Comparison of ENCODE assay signal across 7 cellular contexts in the genomic region with DNA sequence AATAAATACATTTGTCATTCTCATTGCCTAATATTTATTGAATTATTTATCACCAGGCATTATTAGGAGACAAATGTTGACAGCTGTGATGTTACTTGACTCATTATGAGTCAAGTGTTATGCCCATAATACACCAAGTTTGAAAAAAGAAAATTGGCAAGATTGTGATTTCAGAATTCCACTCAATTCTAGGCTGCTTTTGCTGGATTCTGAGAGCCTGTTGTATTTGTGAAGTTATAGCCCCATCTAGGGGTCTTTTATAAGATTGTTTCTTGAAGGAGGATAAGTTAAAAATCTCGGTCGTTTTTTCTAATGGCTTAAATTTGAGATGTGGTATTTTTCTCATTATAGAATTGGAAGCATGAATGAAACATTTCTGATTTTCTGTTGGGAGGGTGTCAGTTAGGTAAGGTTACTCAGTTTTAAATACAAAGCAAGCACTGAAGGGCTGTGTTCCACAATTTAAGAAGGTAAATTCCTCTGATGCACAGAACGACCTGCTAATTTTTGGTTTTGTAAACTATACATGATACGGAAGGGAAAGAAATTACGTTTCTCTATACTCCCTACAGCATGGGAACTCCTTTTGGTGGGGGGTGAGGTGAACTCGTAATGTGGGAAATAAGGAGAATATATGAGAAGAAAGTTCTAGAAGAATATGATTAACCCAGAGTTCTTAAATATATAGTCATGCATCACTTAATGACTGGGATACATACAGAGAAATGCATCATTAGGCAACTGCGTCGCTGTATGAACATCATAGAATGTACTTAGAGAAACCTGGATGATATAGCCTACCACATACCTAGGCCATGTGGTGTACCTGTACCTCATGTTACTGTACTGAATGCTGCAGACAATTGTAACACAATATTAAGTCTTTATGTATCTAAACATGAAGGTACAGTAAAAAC. TPM values are rescaled to one million over a fixed set of nuclear protein-coding genes. Genes with fewer than 3 reads are reported as not detected.
DNase-seq lines count a peak whose midpoint lies in the region; ATAC-seq and TF ChIP-seq lines count a peak whose summit lies in the region.

No MANE protein-coding gene starts in this region.

- no peaks in the 10 kb centered on the region for H3K27me3 ChIP-seq in MM.1S (replicated peaks; ENCODE audit: insufficient read depth, low read length)

- DNase-seq in G401 (ENCODE audit: low spot score) (peak; percentile 75), MM.1S (peak; percentile 58), fibroblast of the conjunctiva (ENCODE audit: low read depth) (peak; percentile 64), pons (ENCODE audit: low spot score) (peak; percentile 83)
- DNase-seq in activated CD8-positive, alpha-beta memory T cell treated with anti-CD3 and anti-CD28 coated beads, Interleukin-2, amount 50 U/mL, for 4 hours: no peak

- H3K36me3 ChIP-seq in MM.1S (replicated peaks; ENCODE audit: insufficient read depth, low read length): no peaks in the 10 kb centered on the region

- H3K4me1 ChIP-seq in MM.1S (ENCODE audit: low read length): no peaks in the 10 kb centered on the region

- H3K9me2 ChIP-seq in MM.1S (replicated peaks; ENCODE audit: insufficient read depth, low read length): no peaks in the 10 kb centered on the region

- no peak overlapping the region for H3K4me3 ChIP-seq in MM.1S (ENCODE audit: low read length)

- H3F3A ChIP-seq in MM.1S (ENCODE audit: insufficient read depth, low read length): no peaks in the 10 kb centered on the region

- in situ Hi-C loops in G401 (cut with HindIII; ENCODE audit: low sequenced_read_pairs): no loop called here

- no peaks in the 10 kb centered on the region for H4K20me1 ChIP-seq in MM.1S (ENCODE audit: insufficient read depth, low read length)

- no peak overlapping the region for H2AFZ ChIP-seq in MM.1S (ENCODE audit: low read length)

- H3K4me2 ChIP-seq in MM.1S (ENCODE audit: low read depth, low read length): no peak overlapping the region

- no peaks in the 10 kb centered on the region for H3K9me3 ChIP-seq in MM.1S (replicated peaks; ENCODE audit: insufficient read depth, low read length)

- H3K79me2 ChIP-seq in MM.1S (ENCODE audit: low read length): no peaks in the 10 kb centered on the region

- peak; percentile 57 for TF ChIP-seq CTCF in MM.1S (IDR thresholded peaks at IDR 0.05; ENCODE audit: low read length)

- H3K27ac ChIP-seq in MM.1S (ENCODE audit: low read length): no peak overlapping the region

- no peak overlapping the region for H3K9ac ChIP-seq in MM.1S (ENCODE audit: low read length)

- peak; percentile 77 for ATAC-seq in SK-N-SH treated with all-trans-retinoic acid at 6 μM for 48 hours
- ATAC-seq in HG02678 (IDR thresholded peaks at IDR 0.05; ENCODE audit: unreplicated experiment): no peak

TF ChIP-seq in SK-N-SH treated with all-trans-retinoic acid at 6 μM for 48 hours, 23 proteins besides CTCF, POLR2A, EP300 and RAD21:
- no peak for TF ChIP-seq GLIS3 (CRISPR knock-in tag; IDR thresholded peaks at IDR 0.05)
- no peak for TF ChIP-seq OSR1 (CRISPR knock-in tag; IDR thresholded peaks at IDR 0.05)
- no peak for TF ChIP-seq BACH2 (CRISPR knock-in tag; IDR thresholded peaks at IDR 0.05; ENCODE audit: borderline replicate concordance)
- TF ChIP-seq, protein P1, sequence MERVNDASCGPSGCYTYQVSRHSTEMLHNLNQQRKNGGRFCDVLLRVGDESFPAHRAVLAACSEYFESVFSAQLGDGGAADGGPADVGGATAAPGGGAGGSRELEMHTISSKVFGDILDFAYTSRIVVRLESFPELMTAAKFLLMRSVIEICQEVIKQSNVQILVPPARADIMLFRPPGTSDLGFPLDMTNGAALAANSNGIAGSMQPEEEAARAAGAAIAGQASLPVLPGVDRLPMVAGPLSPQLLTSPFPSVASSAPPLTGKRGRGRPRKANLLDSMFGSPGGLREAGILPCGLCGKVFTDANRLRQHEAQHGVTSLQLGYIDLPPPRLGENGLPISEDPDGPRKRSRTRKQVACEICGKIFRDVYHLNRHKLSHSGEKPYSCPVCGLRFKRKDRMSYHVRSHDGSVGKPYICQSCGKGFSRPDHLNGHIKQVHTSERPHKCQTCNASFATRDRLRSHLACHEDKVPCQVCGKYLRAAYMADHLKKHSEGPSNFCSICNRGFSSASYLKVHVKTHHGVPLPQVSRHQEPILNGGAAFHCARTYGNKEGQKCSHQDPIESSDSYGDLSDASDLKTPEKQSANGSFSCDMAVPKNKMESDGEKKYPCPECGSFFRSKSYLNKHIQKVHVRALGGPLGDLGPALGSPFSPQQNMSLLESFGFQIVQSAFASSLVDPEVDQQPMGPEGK (CRISPR knock-in tag; IDR thresholded peaks at IDR 0.05; ENCODE audit: borderline replicate concordance): no peak
- TF ChIP-seq CSDC2 (CRISPR knock-in tag; IDR thresholded peaks at IDR 0.05): no peak
- no peak for TF ChIP-seq TCF4 (CRISPR knock-in tag; IDR thresholded peaks at IDR 0.05; ENCODE audit: borderline replicate concordance)
- TF ChIP-seq ZFP3 (CRISPR knock-in tag; IDR thresholded peaks at IDR 0.05): no peak
- TF ChIP-seq RARB (CRISPR knock-in tag; IDR thresholded peaks at IDR 0.05): no peak
- no peak for TF ChIP-seq TOX (CRISPR knock-in tag; IDR thresholded peaks at IDR 0.05; ENCODE audit: borderline replicate concordance)

RNA-seq across cellular contexts. Expression of a gene that starts 2.6 kb away (rescaled TPM):
- total RNA-seq in G401 (2014; rRNA removed; shearing (Covaris generic)): 0.17 TPM in 1 of 2 replicates, not detected in the other

RNA-seq across cellular contexts. Expression of a gene that starts 32.6 kb away (rescaled TPM):
- 2.2 and 3.5 TPM in 2 replicates for total RNA-seq in G401 (2014; rRNA removed; shearing (Covaris generic))
